In genomic region chr22:39316440-39317083, GRCh38 we compare ENCODE assay signal across 1 cellular context.
TF ChIP-seq lines count a peak whose summit lies in the region.

No MANE protein-coding gene starts in this region.

TF ChIP-seq in HepG2, 621 proteins besides CTCF, POLR2A, EP300 and RAD21 (continued from another document and continues in another):
- TF ChIP-seq ZNF800 (CRISPR knock-in tag; IDR thresholded peaks at IDR 0.05) = 0 out of 2 replicates have a peak, but pooled peaks have one; percentile 47
- TF ChIP-seq WIZ (CRISPR knock-in tag; IDR thresholded peaks at IDR 0.05) = no peak
- TF ChIP-seq ZFY (CRISPR knock-in tag; IDR thresholded peaks at IDR 0.05) = 0 out of 2 replicates have a peak, but pooled peaks have one; percentile 23
- no peak for TF ChIP-seq TFAP4 (IDR thresholded peaks at IDR 0.05; ENCODE audit: borderline replicate concordance, low read depth)
- TF ChIP-seq TARDBP (CRISPR knock-in tag; IDR thresholded peaks at IDR 0.05) = no peak
- 0 out of 2 replicates have a peak, but pooled peaks have one; percentile 10 for TF ChIP-seq RARA (CRISPR knock-in tag; IDR thresholded peaks at IDR 0.05)
- TF ChIP-seq PRPF4 (IDR thresholded peaks at IDR 0.05; ENCODE audit: low read depth, low read length, poor library complexity, severe bottlenecking) = peak; percentile 34
- TF ChIP-seq BCL3 (CRISPR knock-in tag; IDR thresholded peaks at IDR 0.05) = no peak
- TF ChIP-seq MAFK (conservative IDR thresholded peaks at IDR 0.05 in 1 of 2, IDR thresholded peaks at IDR 0.05 in 1 of 2; ENCODE audit: low read length in 2 of 2) = no peak
- TF ChIP-seq THAP11 (CRISPR knock-in tag; IDR thresholded peaks at IDR 0.05) = 0 out of 2 replicates have a peak, but pooled peaks have one; percentile 21
- TF ChIP-seq MYC (CRISPR knock-in tag; IDR thresholded peaks at IDR 0.05; ENCODE audit: borderline replicate concordance) = peak; percentile 37; the same call in 1 of the 2 replicates
- TF ChIP-seq FOXO4 (CRISPR knock-in tag; conservative IDR thresholded peaks at IDR 0.05) = no peak
- 0 out of 2 replicates have a peak, but pooled peaks have one; percentile 3 for TF ChIP-seq KDM5A (IDR thresholded peaks at IDR 0.05; ENCODE audit: borderline replicate concordance, low read length)
- no peak for TF ChIP-seq PATZ1 (CRISPR knock-in tag; IDR thresholded peaks at IDR 0.05)
- TF ChIP-seq BRCA1 (CRISPR knock-in tag; IDR thresholded peaks at IDR 0.05) = no peak
- TF ChIP-seq KDM5B (CRISPR knock-in tag; IDR thresholded peaks at IDR 0.05; ENCODE audit: borderline replicate concordance) = no peak
- 0 out of 2 replicates have a peak, but pooled peaks have one; percentile 33 for TF ChIP-seq HIC2 (CRISPR knock-in tag; IDR thresholded peaks at IDR 0.05; ENCODE audit: low read depth)
- TF ChIP-seq THAP9 (CRISPR knock-in tag; IDR thresholded peaks at IDR 0.05; ENCODE audit: borderline replicate concordance) = no peak
- peak; percentile 52; the same call in 1 of the 2 replicates for TF ChIP-seq RBFOX2 (IDR thresholded peaks at IDR 0.05; ENCODE audit: low read depth, low read length)
- no peak for TF ChIP-seq RFX1 (IDR thresholded peaks at IDR 0.05)
- TF ChIP-seq ZFAT (CRISPR knock-in tag; conservative IDR thresholded peaks at IDR 0.05) = no peak
- no peak for TF ChIP-seq ZC3H13 (CRISPR knock-in tag; IDR thresholded peaks at IDR 0.05)
- TF ChIP-seq TEF (CRISPR knock-in tag; IDR thresholded peaks at IDR 0.05) = no peak
- TF ChIP-seq ZZZ3 (CRISPR knock-in tag; IDR thresholded peaks at IDR 0.05; ENCODE audit: borderline replicate concordance) = no peak
- no peak for TF ChIP-seq NR1H2 (CRISPR knock-in tag; IDR thresholded peaks at IDR 0.05; ENCODE audit: borderline replicate concordance, low read depth)
- 0 out of 2 replicates have a peak, but pooled peaks have one; percentile 31 for TF ChIP-seq MED1 (CRISPR knock-in tag; IDR thresholded peaks at IDR 0.05)
- no peak for TF ChIP-seq SOX6 (IDR thresholded peaks at IDR 0.05)
- TF ChIP-seq SOX6 (CRISPR knock-in tag; IDR thresholded peaks at IDR 0.05) = no peak; the same call in 1 of the 2 replicates
- TF ChIP-seq ZBTB39 (CRISPR knock-in tag; IDR thresholded peaks at IDR 0.05) = no peak
- no peak for TF ChIP-seq FOXJ3 (CRISPR knock-in tag; IDR thresholded peaks at IDR 0.05; ENCODE audit: borderline replicate concordance)
- TF ChIP-seq ELF3 (CRISPR knock-in tag; IDR thresholded peaks at IDR 0.05) = peak; percentile 35; the same call in 1 of the 2 replicates
- TF ChIP-seq ZNF576 (CRISPR knock-in tag; IDR thresholded peaks at IDR 0.05) = no peak
- TF ChIP-seq ZNF597 (CRISPR knock-in tag; IDR thresholded peaks at IDR 0.05) = no peak
- no peak for TF ChIP-seq HNRNPK (IDR thresholded peaks at IDR 0.05; ENCODE audit: low read depth, low read length, poor library complexity, severe bottlenecking)
- TF ChIP-seq ZSCAN31 (CRISPR knock-in tag; IDR thresholded peaks at IDR 0.05; ENCODE audit: low read depth) = no peak
- no peak for TF ChIP-seq MYPOP (CRISPR knock-in tag; IDR thresholded peaks at IDR 0.05)
- no peak for TF ChIP-seq ZKSCAN5 (CRISPR knock-in tag; IDR thresholded peaks at IDR 0.05)
- 0 out of 2 replicates have a peak, but pooled peaks have one; percentile 52 for TF ChIP-seq HNRNPL (IDR thresholded peaks at IDR 0.05; ENCODE audit: low read depth, low read length)
- TF ChIP-seq SETDB1 (CRISPR knock-in tag; IDR thresholded peaks at IDR 0.05; ENCODE audit: borderline replicate concordance) = no peak
- no peak for TF ChIP-seq HOXA3 (CRISPR knock-in tag; IDR thresholded peaks at IDR 0.05)
- TF ChIP-seq ZBTB25 (CRISPR knock-in tag; IDR thresholded peaks at IDR 0.05) = no peak
- TF ChIP-seq STAG1 (CRISPR knock-in tag; IDR thresholded peaks at IDR 0.05) = peak; percentile 81
- TF ChIP-seq SMYD3 (CRISPR knock-in tag; IDR thresholded peaks at IDR 0.05) = no peak
